Comparison of ENCODE assay signal across 29 cellular contexts in genomic region chr2:19850056-19850455, GRCh38.
"Had no signal": no experiment of that assay in that cellular context is flagged by ENCODE, and none has a peak within 500 bp of the region (broad histone marks: within the 10 kb centered on the region; RNA-seq: fewer than 3 reads in every experiment).

No MANE protein-coding gene starts in this region.

- H3K36me3 ChIP-seq: cardiac muscle cell, MG63 had no signal

- H3K9me3 Mint-ChIP-seq: activated CD4-positive, alpha-beta memory T cell treated with anti-CD3 and anti-CD28 coated beads, Interleukin-2, amount 10 ng/mL, durations not matched to agents 7 days and 5 days; activated CD4-positive, alpha-beta T cell treated with anti-CD3 and anti-CD28 coated beads, Interleukin-2, amount 10 ng/mL, durations not matched to agents 7 days and 5 days; activated naive CD4-positive, alpha-beta T cell treated with anti-CD3 and anti-CD28 coated beads, Interleukin-2, amount 50 U/mL, for 72 hours; T-cell had no signal

- DNase-seq: activated CD4-positive, alpha-beta memory T cell treated with anti-CD3 and anti-CD28 coated beads, Interleukin-2, amount 10 ng/mL, durations not matched to agents 7 days and 5 days; activated CD4-positive, alpha-beta T cell treated with anti-CD3 and anti-CD28 coated beads, Interleukin-2, amount 10 ng/mL, durations not matched to agents 7 days and 5 days; activated CD4-positive, CD25-positive, alpha-beta regulatory T cell; activated effector memory CD4-positive, alpha-beta T cell treated with anti-CD3 and anti-CD28 coated beads, Interleukin-2, amount 50 U/mL, for 16 hours; activated naive CD4-positive, alpha-beta T cell treated with Interleukin-2 at 50 U/mL for 16 hours; activated T-cell treated with anti-CD3 and anti-CD28 coated beads, Interleukin-2, amount 50 U/mL, for 4 hours; amygdala; cerebellar nuclear complex; MG63; MV-4-11; NCI-H1092 treated with DMSO at 0.1 percent for 48 hours; NCI-H1417 treated with DMSO at 0.1 percent for 48 hours; NCI-H1694; NCI-H2029; NCI-H2107; NCI-H2171 treated with DMSO at 0.1 percent for 48 hours; NCI-H226; NCI-H510A; NCI-H69; NK-92 treated with Interleukin-12 subunit alpha and Interleukin-12 subunit beta, amount 100 ng/mL, for 24 hours; T-cell; T-helper 2 cell; T1000 had no signal

- H3K4me3 ChIP-seq: cardiac muscle cell, MG63, SK-N-MC had no signal

- H3K4me3 Mint-ChIP-seq: activated CD4-positive, alpha-beta memory T cell treated with anti-CD3 and anti-CD28 coated beads, Interleukin-2, amount 10 ng/mL, durations not matched to agents 7 days and 5 days; activated CD4-positive, alpha-beta T cell treated with anti-CD3 and anti-CD28 coated beads, Interleukin-2, amount 10 ng/mL, durations not matched to agents 7 days and 5 days; activated T-cell treated with anti-CD3 and anti-CD28 coated beads, Interleukin-2, amount 50 U/mL, for 4 hours; brain; T-cell had no signal

- H3K4me2 ChIP-seq: KMS-11 had no signal

- H3K4me1 Mint-ChIP-seq: activated CD4-positive, alpha-beta memory T cell treated with anti-CD3 and anti-CD28 coated beads, Interleukin-2, amount 10 ng/mL, durations not matched to agents 7 days and 5 days; activated CD4-positive, alpha-beta T cell treated with anti-CD3 and anti-CD28 coated beads, Interleukin-2, amount 10 ng/mL, durations not matched to agents 7 days and 5 days; brain; IgD-negative memory B cell; T-cell had no signal

- H3K27ac ChIP-seq: cardiac muscle cell, KMS-11, SK-N-MC had no signal

- H3K27me3 Mint-ChIP-seq: activated CD4-positive, alpha-beta memory T cell treated with anti-CD3 and anti-CD28 coated beads, Interleukin-2, amount 10 ng/mL, durations not matched to agents 7 days and 5 days; activated CD4-positive, alpha-beta T cell treated with anti-CD3 and anti-CD28 coated beads, Interleukin-2, amount 10 ng/mL, durations not matched to agents 7 days and 5 days had no signal

- H3K36me3 Mint-ChIP-seq: activated naive CD4-positive, alpha-beta T cell treated with anti-CD3 and anti-CD28 coated beads, Interleukin-2, amount 50 U/mL, for 72 hours; brain; T-cell had no signal

- H3K27ac Mint-ChIP-seq: activated CD4-positive, alpha-beta memory T cell treated with anti-CD3 and anti-CD28 coated beads, Interleukin-2, amount 10 ng/mL, durations not matched to agents 7 days and 5 days; activated CD4-positive, alpha-beta T cell treated with anti-CD3 and anti-CD28 coated beads, Interleukin-2, amount 10 ng/mL, durations not matched to agents 7 days and 5 days; activated naive CD4-positive, alpha-beta T cell treated with anti-CD3 and anti-CD28 coated beads, Interleukin-2, amount 50 U/mL, for 72 hours; brain; IgD-negative memory B cell; T-cell had no signal

- H3K9ac ChIP-seq: KMS-11 had no signal

- H3K9me3 ChIP-seq: MG63 had no signal

- ATAC-seq: activated naive CD4-positive, alpha-beta T cell treated with anti-CD3 and anti-CD28 coated beads, Interleukin-2, amount 50 U/mL, for 72 hours; activated T-cell treated with anti-CD3 and anti-CD28 coated beads, Interleukin-2, amount 50 U/mL, for 4 hours; T-cell had no signal

- H3K27me3 ChIP-seq: cardiac muscle cell, MG63 had no signal
